30 cellular contexts compared by ENCODE assay signal in the genomic region with DNA sequence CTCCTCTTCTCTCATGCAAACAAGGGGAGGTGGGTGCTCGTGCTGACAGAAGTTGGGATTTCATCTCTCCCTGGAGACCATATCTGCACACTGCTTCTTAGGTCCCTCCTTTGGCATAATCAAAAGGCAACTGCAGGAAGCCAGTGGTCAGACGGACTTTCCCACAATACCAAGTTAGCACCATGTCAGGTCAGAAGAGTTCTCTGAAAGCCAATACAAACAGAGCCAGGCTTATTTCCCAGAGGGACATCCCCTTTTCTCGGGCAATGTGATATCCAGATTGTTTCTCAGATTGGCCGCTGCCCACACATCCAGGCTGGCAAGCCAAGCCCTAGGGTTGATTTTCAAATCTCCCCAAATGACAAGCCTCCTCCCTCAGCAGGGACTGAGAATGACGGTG.
"Had no signal": no experiment of that assay in that cellular context is flagged by ENCODE, and none has a peak within 500 bp of the region (broad histone marks: within the 10 kb centered on the region; RNA-seq: fewer than 3 reads in every experiment).

No MANE protein-coding gene starts in this region.

- FAIRE-seq: astrocyte, bronchial epithelial cell, RCC 7860, TTC549 had no signal

- DNase-seq: activated CD4-positive, alpha-beta memory T cell treated with anti-CD3 and anti-CD28 coated beads for 36 hours; activated CD4-positive, alpha-beta T cell treated with anti-CD3 and anti-CD28 coated beads for 4 hours; activated CD4-positive, alpha-beta T cell treated with anti-CD3 and anti-CD28 coated beads, Interleukin-2, amount 50 U/mL, for 1 hour; activated CD8-positive, alpha-beta memory T cell treated with anti-CD3 and anti-CD28 coated beads, Interleukin-2, amount 50 U/mL, for 4 hours; activated gamma-delta T cell treated with Interleukin-2 at 50 U/mL for 16 hours; activated naive CD4-positive, alpha-beta T cell treated with anti-CD3 and anti-CD28 coated beads for 36 hours; activated T-cell treated with anti-CD3 and anti-CD28 coated beads for 4 hours; activated T-cell treated with anti-CD3 and anti-CD28 coated beads, Interleukin-2, amount 50 U/mL, for 4 hours; adrenal gland; caudate nucleus; cerebellar nuclear complex; Karpas-422; MG63; NCI-H1048; NCI-H1105 treated with DMSO at 0.1 percent for 48 hours; NCI-H1436; NCI-H1694; NCI-H1930; NCI-H2081 treated with DMSO at 0.1 percent for 48 hours; NCI-H510A; NCI-H748 treated with DMSO at 0.1 percent for 48 hours; NK-92 treated with Interleukin-12 subunit alpha and Interleukin-12 subunit beta, amount 100 ng/mL, for 24 hours; PC-9; SHP77; SJCRH30; T1000 had no signal
